ENCODE assay signal across 1 cellular context in the genomic region with DNA sequence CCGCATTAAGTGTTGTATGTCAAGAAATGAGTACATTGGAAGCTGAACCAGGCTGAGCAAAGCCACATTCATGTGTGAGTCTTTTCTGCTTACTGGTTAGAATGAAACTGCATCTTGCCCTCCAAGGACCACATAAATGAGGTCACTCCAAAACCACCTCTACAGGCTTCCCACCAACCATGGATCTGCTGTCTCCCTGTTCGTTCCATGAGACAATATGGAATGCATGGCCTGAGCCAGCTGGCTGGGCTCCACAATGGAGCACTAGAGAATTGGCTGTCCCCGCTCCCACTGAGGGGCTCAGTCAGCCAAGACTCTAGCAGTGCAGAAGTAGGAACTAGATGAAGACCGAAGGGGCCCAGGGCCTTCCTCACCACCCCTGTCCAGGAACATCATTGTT.
TF ChIP-seq lines count a peak whose summit lies in the region.

No MANE protein-coding gene starts in this region.

TF ChIP-seq in WTC11, 78 proteins besides CTCF, POLR2A, EP300 and RAD21 (continued from another document):
- TF ChIP-seq, protein P1, sequence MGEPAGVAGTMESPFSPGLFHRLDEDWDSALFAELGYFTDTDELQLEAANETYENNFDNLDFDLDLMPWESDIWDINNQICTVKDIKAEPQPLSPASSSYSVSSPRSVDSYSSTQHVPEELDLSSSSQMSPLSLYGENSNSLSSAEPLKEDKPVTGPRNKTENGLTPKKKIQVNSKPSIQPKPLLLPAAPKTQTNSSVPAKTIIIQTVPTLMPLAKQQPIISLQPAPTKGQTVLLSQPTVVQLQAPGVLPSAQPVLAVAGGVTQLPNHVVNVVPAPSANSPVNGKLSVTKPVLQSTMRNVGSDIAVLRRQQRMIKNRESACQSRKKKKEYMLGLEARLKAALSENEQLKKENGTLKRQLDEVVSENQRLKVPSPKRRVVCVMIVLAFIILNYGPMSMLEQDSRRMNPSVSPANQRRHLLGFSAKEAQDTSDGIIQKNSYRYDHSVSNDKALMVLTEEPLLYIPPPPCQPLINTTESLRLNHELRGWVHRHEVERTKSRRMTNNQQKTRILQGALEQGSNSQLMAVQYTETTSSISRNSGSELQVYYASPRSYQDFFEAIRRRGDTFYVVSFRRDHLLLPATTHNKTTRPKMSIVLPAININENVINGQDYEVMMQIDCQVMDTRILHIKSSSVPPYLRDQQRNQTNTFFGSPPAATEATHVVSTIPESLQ (CRISPR knock-in tag; IDR thresholded peaks at IDR 0.05) = no peak
- TF ChIP-seq, protein P2, sequence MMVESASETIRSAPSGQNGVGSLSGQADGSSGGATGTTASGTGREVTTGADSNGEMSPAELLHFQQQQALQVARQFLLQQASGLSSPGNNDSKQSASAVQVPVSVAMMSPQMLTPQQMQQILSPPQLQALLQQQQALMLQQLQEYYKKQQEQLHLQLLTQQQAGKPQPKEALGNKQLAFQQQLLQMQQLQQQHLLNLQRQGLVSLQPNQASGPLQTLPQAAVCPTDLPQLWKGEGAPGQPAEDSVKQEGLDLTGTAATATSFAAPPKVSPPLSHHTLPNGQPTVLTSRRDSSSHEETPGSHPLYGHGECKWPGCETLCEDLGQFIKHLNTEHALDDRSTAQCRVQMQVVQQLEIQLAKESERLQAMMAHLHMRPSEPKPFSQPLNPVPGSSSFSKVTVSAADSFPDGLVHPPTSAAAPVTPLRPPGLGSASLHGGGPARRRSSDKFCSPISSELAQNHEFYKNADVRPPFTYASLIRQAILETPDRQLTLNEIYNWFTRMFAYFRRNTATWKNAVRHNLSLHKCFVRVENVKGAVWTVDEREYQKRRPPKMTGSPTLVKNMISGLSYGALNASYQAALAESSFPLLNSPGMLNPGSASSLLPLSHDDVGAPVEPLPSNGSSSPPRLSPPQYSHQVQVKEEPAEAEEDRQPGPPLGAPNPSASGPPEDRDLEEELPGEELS (CRISPR knock-in tag; IDR thresholded peaks at IDR 0.05) = no peak
- TF ChIP-seq, protein P3, sequence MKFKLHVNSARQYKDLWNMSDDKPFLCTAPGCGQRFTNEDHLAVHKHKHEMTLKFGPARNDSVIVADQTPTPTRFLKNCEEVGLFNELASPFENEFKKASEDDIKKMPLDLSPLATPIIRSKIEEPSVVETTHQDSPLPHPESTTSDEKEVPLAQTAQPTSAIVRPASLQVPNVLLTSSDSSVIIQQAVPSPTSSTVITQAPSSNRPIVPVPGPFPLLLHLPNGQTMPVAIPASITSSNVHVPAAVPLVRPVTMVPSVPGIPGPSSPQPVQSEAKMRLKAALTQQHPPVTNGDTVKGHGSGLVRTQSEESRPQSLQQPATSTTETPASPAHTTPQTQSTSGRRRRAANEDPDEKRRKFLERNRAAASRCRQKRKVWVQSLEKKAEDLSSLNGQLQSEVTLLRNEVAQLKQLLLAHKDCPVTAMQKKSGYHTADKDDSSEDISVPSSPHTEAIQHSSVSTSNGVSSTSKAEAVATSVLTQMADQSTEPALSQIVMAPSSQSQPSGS (CRISPR knock-in tag; IDR thresholded peaks at IDR 0.05; ENCODE audit: borderline replicate concordance, low read depth) = no peak
- TF ChIP-seq TEAD1 (CRISPR knock-in tag; IDR thresholded peaks at IDR 0.05) = no peak
- TF ChIP-seq, protein P4, sequence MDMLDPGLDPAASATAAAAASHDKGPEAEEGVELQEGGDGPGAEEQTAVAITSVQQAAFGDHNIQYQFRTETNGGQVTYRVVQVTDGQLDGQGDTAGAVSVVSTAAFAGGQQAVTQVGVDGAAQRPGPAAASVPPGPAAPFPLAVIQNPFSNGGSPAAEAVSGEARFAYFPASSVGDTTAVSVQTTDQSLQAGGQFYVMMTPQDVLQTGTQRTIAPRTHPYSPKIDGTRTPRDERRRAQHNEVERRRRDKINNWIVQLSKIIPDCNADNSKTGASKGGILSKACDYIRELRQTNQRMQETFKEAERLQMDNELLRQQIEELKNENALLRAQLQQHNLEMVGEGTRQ (CRISPR knock-in tag; IDR thresholded peaks at IDR 0.05) = no peak
- TF ChIP-seq, protein P5, sequence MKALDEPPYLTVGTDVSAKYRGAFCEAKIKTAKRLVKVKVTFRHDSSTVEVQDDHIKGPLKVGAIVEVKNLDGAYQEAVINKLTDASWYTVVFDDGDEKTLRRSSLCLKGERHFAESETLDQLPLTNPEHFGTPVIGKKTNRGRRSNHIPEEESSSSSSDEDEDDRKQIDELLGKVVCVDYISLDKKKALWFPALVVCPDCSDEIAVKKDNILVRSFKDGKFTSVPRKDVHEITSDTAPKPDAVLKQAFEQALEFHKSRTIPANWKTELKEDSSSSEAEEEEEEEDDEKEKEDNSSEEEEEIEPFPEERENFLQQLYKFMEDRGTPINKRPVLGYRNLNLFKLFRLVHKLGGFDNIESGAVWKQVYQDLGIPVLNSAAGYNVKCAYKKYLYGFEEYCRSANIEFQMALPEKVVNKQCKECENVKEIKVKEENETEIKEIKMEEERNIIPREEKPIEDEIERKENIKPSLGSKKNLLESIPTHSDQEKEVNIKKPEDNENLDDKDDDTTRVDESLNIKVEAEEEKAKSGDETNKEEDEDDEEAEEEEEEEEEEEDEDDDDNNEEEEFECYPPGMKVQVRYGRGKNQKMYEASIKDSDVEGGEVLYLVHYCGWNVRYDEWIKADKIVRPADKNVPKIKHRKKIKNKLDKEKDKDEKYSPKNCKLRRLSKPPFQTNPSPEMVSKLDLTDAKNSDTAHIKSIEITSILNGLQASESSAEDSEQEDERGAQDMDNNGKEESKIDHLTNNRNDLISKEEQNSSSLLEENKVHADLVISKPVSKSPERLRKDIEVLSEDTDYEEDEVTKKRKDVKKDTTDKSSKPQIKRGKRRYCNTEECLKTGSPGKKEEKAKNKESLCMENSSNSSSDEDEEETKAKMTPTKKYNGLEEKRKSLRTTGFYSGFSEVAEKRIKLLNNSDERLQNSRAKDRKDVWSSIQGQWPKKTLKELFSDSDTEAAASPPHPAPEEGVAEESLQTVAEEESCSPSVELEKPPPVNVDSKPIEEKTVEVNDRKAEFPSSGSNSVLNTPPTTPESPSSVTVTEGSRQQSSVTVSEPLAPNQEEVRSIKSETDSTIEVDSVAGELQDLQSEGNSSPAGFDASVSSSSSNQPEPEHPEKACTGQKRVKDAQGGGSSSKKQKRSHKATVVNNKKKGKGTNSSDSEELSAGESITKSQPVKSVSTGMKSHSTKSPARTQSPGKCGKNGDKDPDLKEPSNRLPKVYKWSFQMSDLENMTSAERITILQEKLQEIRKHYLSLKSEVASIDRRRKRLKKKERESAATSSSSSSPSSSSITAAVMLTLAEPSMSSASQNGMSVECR (CRISPR knock-in tag; IDR thresholded peaks at IDR 0.05; ENCODE audit: borderline replicate concordance) = no peak
- TF ChIP-seq, protein P6, sequence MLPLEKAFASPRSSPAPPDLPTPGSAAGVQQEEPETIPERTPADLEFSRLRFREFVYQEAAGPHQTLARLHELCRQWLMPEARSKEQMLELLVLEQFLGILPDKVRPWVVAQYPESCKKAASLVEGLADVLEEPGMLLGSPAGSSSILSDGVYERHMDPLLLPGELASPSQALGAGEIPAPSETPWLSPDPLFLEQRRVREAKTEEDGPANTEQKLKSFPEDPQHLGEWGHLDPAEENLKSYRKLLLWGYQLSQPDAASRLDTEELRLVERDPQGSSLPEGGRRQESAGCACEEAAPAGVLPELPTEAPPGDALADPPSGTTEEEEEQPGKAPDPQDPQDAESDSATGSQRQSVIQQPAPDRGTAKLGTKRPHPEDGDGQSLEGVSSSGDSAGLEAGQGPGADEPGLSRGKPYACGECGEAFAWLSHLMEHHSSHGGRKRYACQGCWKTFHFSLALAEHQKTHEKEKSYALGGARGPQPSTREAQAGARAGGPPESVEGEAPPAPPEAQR (CRISPR knock-in tag; IDR thresholded peaks at IDR 0.05) = no peak
- TF ChIP-seq TEAD4 (CRISPR knock-in tag; IDR thresholded peaks at IDR 0.05) = no peak
